In genomic region chr4:48693856-48694574, GRCh38 we compare ENCODE assay signal across 18 cellular contexts.
"Had no signal": no experiment of that assay in that cellular context is flagged by ENCODE, and none has a peak within 500 bp of the region (broad histone marks: within the 10 kb centered on the region; RNA-seq: fewer than 3 reads in every experiment).

No MANE protein-coding gene starts in this region.

- H3K36me3 ChIP-seq: lower lobe of right lung, sigmoid colon had no signal

- H3K27me3 ChIP-seq: sigmoid colon had no signal

- H3K9me3 Mint-ChIP-seq: activated CD4-positive, alpha-beta T cell treated with anti-CD3 and anti-CD28 coated beads, Interleukin-2, amount 10 ng/mL, durations not matched to agents 7 days and 5 days; activated naive CD4-positive, alpha-beta T cell treated with anti-CD3 and anti-CD28 coated beads, Interleukin-2, amount 10 ng/mL, durations not matched to agents 7 days and 5 days; activated naive CD8-positive, alpha-beta T cell treated with anti-CD3 and anti-CD28 coated beads, Interleukin-2, amount 50 U/mL, for 24 hours; activated T-cell treated with anti-CD3 and anti-CD28 coated beads, Interleukin-2, amount 50 U/mL, for 4 hours; central memory CD8-positive, alpha-beta T cell; natural killer cell had no signal

- ATAC-seq: activated CD4-positive, CD25-positive, alpha-beta regulatory T cell treated with anti-CD3 and anti-CD28 coated beads, Interleukin-2, amount 50 U/mL, for 24 hours; activated CD8-positive, alpha-beta T cell treated with anti-CD3 and anti-CD28 coated beads, Interleukin-2, amount 10 ng/mL, durations not matched to agents 7 days and 5 days; activated naive CD8-positive, alpha-beta T cell treated with anti-CD3 and anti-CD28 coated beads, Interleukin-2, amount 50 U/mL, for 24 hours; activated T-cell treated with anti-CD3 and anti-CD28 coated beads, Interleukin-2, amount 50 U/mL, for 4 hours; esophagus mucosa; lower lobe of right lung; natural killer cell; stimulated activated memory B cell treated with anti-CD40 and anti-IgM and Interleukin-4, amounts not matched to agents 10 μg/mL and 1 μg/mL and 100 μg/mL, for 72 hours had no signal

- H3K4me3 Mint-ChIP-seq: activated CD4-positive, alpha-beta T cell treated with anti-CD3 and anti-CD28 coated beads, Interleukin-2, amount 10 ng/mL, durations not matched to agents 7 days and 5 days; activated CD8-positive, alpha-beta T cell treated with anti-CD3 and anti-CD28 coated beads, Interleukin-2, amount 10 ng/mL, durations not matched to agents 7 days and 5 days; activated naive CD4-positive, alpha-beta T cell treated with anti-CD3 and anti-CD28 coated beads, Interleukin-2, amount 10 ng/mL, durations not matched to agents 7 days and 5 days; activated naive CD8-positive, alpha-beta T cell treated with anti-CD3 and anti-CD28 coated beads, Interleukin-2, amount 50 U/mL, for 24 hours; activated T-cell treated with anti-CD3 and anti-CD28 coated beads, Interleukin-2, amount 50 U/mL, for 4 hours; central memory CD8-positive, alpha-beta T cell; natural killer cell; stimulated activated memory B cell treated with anti-CD40 and anti-IgM and Interleukin-4, amounts not matched to agents 10 μg/mL and 1 μg/mL and 100 μg/mL, for 72 hours had no signal

- DNase-seq: activated CD4-positive, alpha-beta T cell treated with anti-CD3 and anti-CD28 coated beads, Interleukin-2, amount 10 ng/mL, durations not matched to agents 7 days and 5 days; activated CD8-positive, alpha-beta T cell treated with anti-CD3 and anti-CD28 coated beads, Interleukin-2, amount 10 ng/mL, durations not matched to agents 7 days and 5 days; activated effector memory CD4-positive, alpha-beta T cell treated with Interleukin-2 at 50 U/mL for 16 hours; activated naive CD4-positive, alpha-beta T cell treated with anti-CD3 and anti-CD28 coated beads, Interleukin-2, amount 10 ng/mL, durations not matched to agents 7 days and 5 days; activated naive CD8-positive, alpha-beta T cell treated with anti-CD3 and anti-CD28 coated beads, Interleukin-2, amount 50 U/mL, for 24 hours; activated T-cell treated with anti-CD3 and anti-CD28 coated beads, Interleukin-2, amount 50 U/mL, for 4 hours; aorta; lower lobe of right lung; natural killer cell; sigmoid colon; stimulated activated CD4-positive, alpha-beta T cell treated with anti-CD3 and anti-CD28 coated beads, Interleukin-4, amount 100 ng/mL, for 24 hours; T-helper 1 cell; T1000 had no signal

- H3K9me3 ChIP-seq: lower lobe of right lung, sigmoid colon had no signal

- H3K27ac ChIP-seq: coronary artery, lower lobe of right lung, sigmoid colon had no signal

- H3K4me3 ChIP-seq: coronary artery, lower lobe of right lung, sigmoid colon had no signal

- H3K36me3 Mint-ChIP-seq: natural killer cell had no signal

- H3K27ac Mint-ChIP-seq: activated CD8-positive, alpha-beta T cell treated with anti-CD3 and anti-CD28 coated beads, Interleukin-2, amount 10 ng/mL, durations not matched to agents 7 days and 5 days; activated naive CD4-positive, alpha-beta T cell treated with anti-CD3 and anti-CD28 coated beads, Interleukin-2, amount 10 ng/mL, durations not matched to agents 7 days and 5 days; activated naive CD8-positive, alpha-beta T cell treated with anti-CD3 and anti-CD28 coated beads, Interleukin-2, amount 50 U/mL, for 24 hours; stimulated activated memory B cell treated with anti-CD40 and anti-IgM and Interleukin-4, amounts not matched to agents 10 μg/mL and 1 μg/mL and 100 μg/mL, for 72 hours had no signal

- H3K27me3 Mint-ChIP-seq: activated CD4-positive, alpha-beta T cell treated with anti-CD3 and anti-CD28 coated beads, Interleukin-2, amount 10 ng/mL, durations not matched to agents 7 days and 5 days; activated naive CD4-positive, alpha-beta T cell treated with anti-CD3 and anti-CD28 coated beads, Interleukin-2, amount 10 ng/mL, durations not matched to agents 7 days and 5 days; activated naive CD8-positive, alpha-beta T cell treated with anti-CD3 and anti-CD28 coated beads, Interleukin-2, amount 50 U/mL, for 24 hours; central memory CD8-positive, alpha-beta T cell; stimulated activated memory B cell treated with anti-CD40 and anti-IgM and Interleukin-4, amounts not matched to agents 10 μg/mL and 1 μg/mL and 100 μg/mL, for 72 hours had no signal
